In the genomic region with DNA sequence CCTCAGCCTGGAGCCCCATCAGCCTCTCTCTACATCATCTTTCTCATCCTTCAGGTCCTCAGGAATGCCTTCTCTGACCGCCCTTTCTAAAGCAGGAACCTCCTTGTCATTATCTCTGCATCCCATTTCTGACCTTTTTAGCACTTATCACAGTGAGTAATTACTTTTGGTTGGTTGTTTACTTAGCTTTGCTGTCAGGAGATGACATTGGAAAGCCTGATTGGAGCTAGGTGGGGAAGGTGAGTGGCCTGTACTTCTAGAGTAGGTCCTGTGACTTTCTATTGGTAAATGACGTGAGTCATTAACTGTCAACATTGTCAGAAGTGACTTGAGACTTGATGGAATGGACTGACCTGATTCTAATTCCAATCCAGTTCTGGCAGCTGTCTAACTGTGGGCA, we compare ENCODE assay signal across 15 cellular contexts. TPM values are rescaled to one million over a fixed set of nuclear protein-coding genes. Genes with fewer than 3 reads are reported as not detected.
DNase-seq lines count a peak whose midpoint lies in the region; ATAC-seq and TF ChIP-seq lines count a peak whose summit lies in the region.
"Had no signal": no experiment of that assay in that cellular context is flagged by ENCODE, and none has a peak within 500 bp of the region (broad histone marks: within the 10 kb centered on the region; RNA-seq: fewer than 3 reads in every experiment).

No MANE protein-coding gene starts in this region.

- no peak for TF ChIP-seq EP300 in esophagus muscularis mucosa (IDR thresholded peaks at IDR 0.05)

- H3K36me3 ChIP-seq in right lobe of liver (no peaks in the 10 kb centered on the region), esophagus muscularis mucosa (no peaks in the 10 kb centered on the region)

- TF ChIP-seq CTCF in right lobe of liver (IDR thresholded peaks at IDR 0.05) (no peak), esophagus muscularis mucosa (IDR thresholded peaks at IDR 0.05) (no peak)

- DNase-seq in Caki2 (ENCODE audit: low read depth) (peak; percentile 8), NCI-H146 treated with DMSO at 0.1 percent for 48 hours (lab: John Stamatoyannopoulos, UW; ENCODE audit: unreplicated experiment) (peak; percentile 16), epithelial cell of prostate (ENCODE audit: low read depth, low spot score) (no peak), right lobe of liver (no peak), esophagus muscularis mucosa (ENCODE audit: extremely low spot score) (no peak)
- DNase-seq in activated effector memory CD4-positive, alpha-beta T cell treated with anti-CD3 and anti-CD28 coated beads, Interleukin-2, amount 50 U/mL, for 16 hours = no peak
- DNase-seq: NCI-H1436, NCI-H2081 treated with DMSO at 0.1 percent for 48 hours, NCI-H345, NCI-H526 treated with DMSO at 0.1 percent for 48 hours, SHP77 had no signal

- intact Hi-C loops in right lobe of liver (cut with DNase I) = no loop called here
- intact Hi-C loops in esophagus muscularis mucosa (cut with DNase I) = no loop called here

- TF ChIP-seq POLR2A in right lobe of liver (IDR thresholded peaks at IDR 0.05) = no peak
- no peak for TF ChIP-seq POLR2A in esophagus muscularis mucosa (IDR thresholded peaks at IDR 0.05; ENCODE audit: low read depth)

- in situ Hi-C loops in Caki2 (cut with HindIII; ENCODE audit: low pct_unique_long_range_greater_than_20kb, low sequenced_read_pairs) = no loop called here

- H3K4me3 ChIP-seq in right lobe of liver (no peak overlapping the region), esophagus muscularis mucosa (no peak overlapping the region)

- H3K4me1 ChIP-seq in right lobe of liver (peaks cover 0 to 21% (median 9%) of the 10 kb centered on the region in 4 donors), esophagus muscularis mucosa (peaks cover 0 to 3% (median 0%) of the 10 kb centered on the region in 4 donors)

- 48% methylated on average over 2 of the region's 2 CpGs for WGBS in right lobe of liver (ENCODE audit: insufficient coverage, low coverage, low lambda C conversion rate, missing lambda C conversion rate)
- 78% methylated on average over 2 of the region's 2 CpGs for WGBS in esophagus muscularis mucosa

- ATAC-seq in right lobe of liver = peak; percentile 55 to 84 (median 62)
- no peak for ATAC-seq in HG03439 (IDR thresholded peaks at IDR 0.05; ENCODE audit: unreplicated experiment)
- ATAC-seq: SK-N-SH treated with all-trans-retinoic acid at 6 μM for 48 hours had no signal

- H3K27ac ChIP-seq in epithelial cell of prostate (peak overlapping the region; percentile 9), right lobe of liver (peak overlapping the region in 2 of 3 donors; percentile 31 to 60), esophagus muscularis mucosa (replicated peaks in 1 of 4) (no peak overlapping the region)
- H3K27ac ChIP-seq: C4-2B, KMS-11 had no signal

- H3K27me3 ChIP-seq in right lobe of liver (no peaks in the 10 kb centered on the region), esophagus muscularis mucosa (no peaks in the 10 kb centered on the region)

- H3K9me3 ChIP-seq in right lobe of liver (no peaks in the 10 kb centered on the region), esophagus muscularis mucosa (peaks cover 0 to 4% (median 0%) of the 10 kb centered on the region in 4 donors)

RNA-seq across cellular contexts. Expression of a gene that starts 9.3 kb away (rescaled TPM):
- total RNA-seq in Caki2 (2014; rRNA removed; shearing (Covaris generic); ENCODE audit: low replicate concordance) = 30.7 and 45.0 TPM in 2 replicates
- total RNA-seq in right lobe of liver = 100 to 1,000 TPM in 2 of 6 experiments, 10 to 100 TPM in 4; 54.5 to 110 (median 83.0) TPM
- 10 to 100 TPM in 3 of 4 donors, 1 to 10 TPM in 1; 8.6 to 17.4 (median 14.4) TPM for total RNA-seq in esophagus muscularis mucosa

Comparison
In these comparisons a context has a peak if more than half of its experiments do, and no peak if none do; other contexts are left out.
1. DNase-seq: peak in Caki2 (single experiment) and NCI-H146 treated with DMSO at 0.1 percent for 48 hours (single experiment); none in epithelial cell of prostate (single experiment), right lobe of liver (0 of 3), activated effector memory CD4-positive, alpha-beta T cell treated with anti-CD3 and anti-CD28 coated beads, Interleukin-2, amount 50 U/mL, for 16 hours (single experiment) and esophagus muscularis mucosa (single experiment).
2. H3K27ac ChIP-seq: peak in epithelial cell of prostate (single experiment) and right lobe of liver (2 of 3); none in esophagus muscularis mucosa (0 of 4).